In genomic region chr11:10808553-10809372, GRCh38 we compare ENCODE assay signal across 8 cellular contexts. TPM values are rescaled to one million over a fixed set of nuclear protein-coding genes. Genes with fewer than 3 reads are reported as not detected.
A peak's percentile ranks its signal among the peaks of the same experiment; 100 is the strongest.
DNase-seq lines count a peak whose midpoint lies in the region; ATAC-seq lines count a peak whose summit lies in the region.

EIF4G2 (minus strand) TSS chr11:10808926.

- DNase-seq in COR-L47 (lab: John Stamatoyannopoulos, UW) (peak; percentile 97), HUDEP-2 (lab: John Stamatoyannopoulos, UW; ENCODE audit: unreplicated experiment in 76 of 76) (peak; percentile 69 to 99 (median 96)), NT2/D1 (ENCODE audit: low read depth, low spot score) (peak; percentile 87), mesendoderm (peak; percentile 99)
- DNase-seq in activated CD8-positive, alpha-beta memory T cell treated with anti-CD3 and anti-CD28 coated beads, Interleukin-2, amount 10 ng/mL, durations not matched to agents 7 days and 5 days, result peak; percentile 98
- DNase-seq in stimulated activated CD8-positive, alpha-beta memory T cell treated with anti-CD3 and anti-CD28 coated beads, Interleukin-15, amount 100 ng/mL, for 1 hour (ENCODE audit: low read depth), result peak; percentile 92

- H3K27me3 ChIP-seq in NT2/D1 (ENCODE audit: insufficient read depth, insufficient read length), result no peaks in the 10 kb centered on the region
- H3K27me3 ChIP-seq in endocrine pancreas (ENCODE audit: control insufficient read depth, insufficient read depth, low read length), result no peaks in the 10 kb centered on the region
- no peaks in the 10 kb centered on the region for H3K27me3 ChIP-seq in mesendoderm (ENCODE audit: insufficient read depth, low read length, poor library complexity)

- H2BK15ac ChIP-seq in mesendoderm (replicated peaks; ENCODE audit: low read depth), result no peak within 1 kb of the TSS

- H3K4me3 Mint-ChIP-seq in activated CD8-positive, alpha-beta memory T cell treated with anti-CD3 and anti-CD28 coated beads, Interleukin-2, amount 10 ng/mL, durations not matched to agents 7 days and 5 days, result peak within 1 kb of the TSS; percentile 86

- peak within 1 kb of the TSS; percentile 0 for H2BK120ac ChIP-seq in mesendoderm (ENCODE audit: low read depth, low read length)

- H3K27ac Mint-ChIP-seq in activated CD8-positive, alpha-beta memory T cell treated with anti-CD3 and anti-CD28 coated beads, Interleukin-2, amount 10 ng/mL, durations not matched to agents 7 days and 5 days, result peak within 1 kb of the TSS; percentile 99

- H4K8ac ChIP-seq in mesendoderm (ENCODE audit: low read depth, low read length), result no peak within 1 kb of the TSS

- H3K18ac ChIP-seq in mesendoderm (ENCODE audit: low read length), result peak within 1 kb of the TSS; percentile 86

- H3K9me3 ChIP-seq in NT2/D1 (ENCODE audit: insufficient read depth, low read length) (no peaks in the 10 kb centered on the region), endocrine pancreas (ENCODE audit: control insufficient read depth, low read length) (no peaks in the 10 kb centered on the region)

- peaks cover 43% of the 10 kb centered on the region for H3K36me3 Mint-ChIP-seq in activated CD8-positive, alpha-beta memory T cell treated with anti-CD3 and anti-CD28 coated beads, Interleukin-2, amount 10 ng/mL, durations not matched to agents 7 days and 5 days

- H4K5ac ChIP-seq in mesendoderm (ENCODE audit: low read length), result no peak within 1 kb of the TSS

- H3K36me3 ChIP-seq in NT2/D1 (ENCODE audit: insufficient read depth, insufficient read length, low read length) (peaks cover 45% of the 10 kb centered on the region), endocrine pancreas (ENCODE audit: control insufficient read depth, insufficient read depth, low read length) (no peaks in the 10 kb centered on the region), mesendoderm (ENCODE audit: control insufficient read depth, insufficient read depth, low read length) (peaks cover 12% of the 10 kb centered on the region)

- peak within 1 kb of the TSS; percentile 100 for H3K23ac ChIP-seq in mesendoderm (ENCODE audit: low read length)

- peak within 1 kb of the TSS; percentile 76 for H3K4ac ChIP-seq in mesendoderm (ENCODE audit: low read depth, low read length)

- no peaks in the 10 kb centered on the region for H3K27me3 Mint-ChIP-seq in activated CD8-positive, alpha-beta memory T cell treated with anti-CD3 and anti-CD28 coated beads, Interleukin-2, amount 10 ng/mL, durations not matched to agents 7 days and 5 days

- H3K4me1 ChIP-seq in NT2/D1 (ENCODE audit: insufficient read depth, insufficient read length) (no peaks in the 10 kb centered on the region), endocrine pancreas (ENCODE audit: control insufficient read depth, insufficient read depth, low read length) (peaks cover 15% of the 10 kb centered on the region), mesendoderm (ENCODE audit: control insufficient read depth, low read depth, low read length) (no peaks in the 10 kb centered on the region)

- H3K4me3 ChIP-seq in NT2/D1 (ENCODE audit: insufficient read length, low read depth) (peak within 1 kb of the TSS; percentile 99), endocrine pancreas (ENCODE audit: control insufficient read depth, insufficient read depth, low read length) (peak within 1 kb of the TSS; percentile 93), mesendoderm (ENCODE audit: low read length) (peak within 1 kb of the TSS; percentile 94)

- peak within 1 kb of the TSS; percentile 85 for H2AK5ac ChIP-seq in mesendoderm (ENCODE audit: low read length)

- H3K79me1 ChIP-seq in mesendoderm (ENCODE audit: low read length), result peaks cover 13% of the 10 kb centered on the region

- H3K79me2 ChIP-seq in mesendoderm (ENCODE audit: control insufficient read depth, insufficient read depth, low read length), result peaks cover 30% of the 10 kb centered on the region

- H3K56ac ChIP-seq in mesendoderm (ENCODE audit: low read length), result peak within 1 kb of the TSS; percentile 100

- H3K4me2 ChIP-seq in mesendoderm (ENCODE audit: low read length), result peak within 1 kb of the TSS; percentile 70

- peak; percentile 90 for ATAC-seq in GM21381 (IDR thresholded peaks at IDR 0.05; ENCODE audit: unreplicated experiment)
- ATAC-seq in activated CD8-positive, alpha-beta memory T cell treated with anti-CD3 and anti-CD28 coated beads, Interleukin-2, amount 10 ng/mL, durations not matched to agents 7 days and 5 days, result peak; percentile 93

- CTCF ChIA-PET in activated CD8-positive, alpha-beta memory T cell treated with anti-CD3 and anti-CD28 coated beads, Interleukin-2, amount 10 ng/mL, durations not matched to agents 7 days and 5 days (lab: Charles Lee), result interaction anchor here (0.5 to 5.3 kb wide), 19 partner anchors 11 to 267 kb away, joined by 3 to 38 read pairs (median 3); partner anchors contain the start of genes CTR9, RNF141 and ZBED5

- no CpG with 5 or more reads among the region's 65 CpGs for WGBS in mesendoderm (ENCODE audit: extremely low coverage, insufficient coverage, low lambda C conversion rate)

- peak within 1 kb of the TSS; percentile 99 for H2BK5ac ChIP-seq in mesendoderm (ENCODE audit: low read length)

- H3K27ac ChIP-seq in mesendoderm (ENCODE audit: low read depth, low read length), result peak within 1 kb of the TSS; percentile 90

- no peaks in the 10 kb centered on the region for H3K9me3 Mint-ChIP-seq in activated CD8-positive, alpha-beta memory T cell treated with anti-CD3 and anti-CD28 coated beads, Interleukin-2, amount 10 ng/mL, durations not matched to agents 7 days and 5 days (ENCODE audit: low read depth)

- peak within 1 kb of the TSS; percentile 99 for H3K9ac ChIP-seq in NT2/D1 (ENCODE audit: insufficient read length, low read depth)
- peak within 1 kb of the TSS; percentile 99 for H3K9ac ChIP-seq in endocrine pancreas (ENCODE audit: control insufficient read depth, insufficient read depth, low read length)
- peak within 1 kb of the TSS; percentile 100 for H3K9ac ChIP-seq in mesendoderm (ENCODE audit: low read length)

- H3K4me1 Mint-ChIP-seq in activated CD8-positive, alpha-beta memory T cell treated with anti-CD3 and anti-CD28 coated beads, Interleukin-2, amount 10 ng/mL, durations not matched to agents 7 days and 5 days, result peaks cover 42% of the 10 kb centered on the region

RNA-seq across cellular contexts. Expression of gene EIF4G2, which starts in this region (rescaled TPM):
- 100 to 1,000 TPM; 579 to 898 TPM for total RNA-seq in activated CD8-positive, alpha-beta memory T cell treated with anti-CD3 and anti-CD28 coated beads, Interleukin-2, amount 10 ng/mL, durations not matched to agents 7 days and 5 days
- polyA plus RNA-seq in mesendoderm (2013, experiment 1 of 2), result 1,021 TPM
- 1,034 TPM for polyA plus RNA-seq in mesendoderm (2013, experiment 2 of 2)

Comparison
In these comparisons a context has a peak if more than half of its experiments do, and no peak if none do; other contexts are left out.
1. Peak in every context shown above with its lines: DNase-seq, ATAC-seq, H3K4me3 ChIP-seq and H3K27ac ChIP-seq.